32 cellular contexts compared by ENCODE assay signal in the genomic region with DNA sequence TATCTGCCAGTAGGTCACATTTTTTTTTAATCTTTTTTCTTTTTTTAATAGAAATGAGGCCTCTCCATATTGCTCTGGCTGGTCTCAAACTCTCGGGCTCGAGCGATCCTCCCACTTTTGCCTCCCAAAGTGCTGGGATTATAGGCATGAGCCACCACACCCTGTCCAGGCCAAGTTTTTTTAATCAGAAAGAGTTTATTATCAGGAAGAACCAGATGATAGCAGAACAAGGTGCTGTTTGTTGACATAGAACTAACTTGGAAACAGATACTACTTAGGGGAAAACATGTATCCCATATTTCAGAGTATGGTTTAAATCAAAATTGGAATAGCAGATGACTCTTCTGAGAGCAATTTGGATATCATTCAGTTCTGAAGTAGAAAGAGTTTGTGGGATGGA.
"Had no signal": no experiment of that assay in that cellular context is flagged by ENCODE, and none has a peak within 500 bp of the region (broad histone marks: within the 10 kb centered on the region; RNA-seq: fewer than 3 reads in every experiment).

No MANE protein-coding gene starts in this region.

- H3K9me3 Mint-ChIP-seq: activated B cell treated with CpG ODN at 0.5 μM for 24 hours; activated CD4-positive, alpha-beta memory T cell treated with anti-CD3 and anti-CD28 coated beads for 36 hours; activated CD4-positive, alpha-beta T cell treated with anti-CD3 and anti-CD28 coated beads, Interleukin-2, amount 10 ng/mL, durations not matched to agents 24 days and 14 days; activated naive CD4-positive, alpha-beta T cell treated with anti-CD3 and anti-CD28 coated beads for 36 hours; activated naive CD4-positive, alpha-beta T cell treated with anti-CD3 and anti-CD28 coated beads, Interleukin-2, amount 50 U/mL, for 72 hours; activated naive CD8-positive, alpha-beta T cell treated with anti-CD3 and anti-CD28 coated beads, Interleukin-2, amount 10 ng/mL, durations not matched to agents 7 days and 5 days; activated T-helper 1 cell treated with anti-CD3 and anti-CD28 coated beads, Interleukin-12 subunit alpha, Interleukin-12 subunit beta, Interleukin-2, Interleukin-4 antibody, amounts not matched to agents 30 ng/mL and 10 ng/mL and 1 ng/mL, durations not matched to agents 14 hours and 24 hours and 36 hours; activated T-helper 17 cell treated with anti-CD3 and anti-CD28 coated beads, Interleukin-2, amount 50 U/mL, for 72 hours; T-cell had no signal

- H3K27me3 ChIP-seq: adrenal gland, body of pancreas, brain microvascular endothelial cell, breast epithelium had no signal

- H3K27ac Mint-ChIP-seq: activated B cell treated with CpG ODN at 0.5 μM for 24 hours; activated CD4-positive, alpha-beta memory T cell treated with anti-CD3 and anti-CD28 coated beads for 36 hours; activated CD4-positive, alpha-beta T cell treated with anti-CD3 and anti-CD28 coated beads, Interleukin-2, amount 10 ng/mL, durations not matched to agents 24 days and 14 days; activated naive CD4-positive, alpha-beta T cell treated with anti-CD3 and anti-CD28 coated beads for 36 hours; activated naive CD4-positive, alpha-beta T cell treated with anti-CD3 and anti-CD28 coated beads, Interleukin-2, amount 50 U/mL, for 72 hours; activated naive CD8-positive, alpha-beta T cell treated with anti-CD3 and anti-CD28 coated beads, Interleukin-2, amount 10 ng/mL, durations not matched to agents 7 days and 5 days; activated T-helper 1 cell treated with anti-CD3 and anti-CD28 coated beads, Interleukin-12 subunit alpha, Interleukin-12 subunit beta, Interleukin-2, Interleukin-4 antibody, amounts not matched to agents 30 ng/mL and 10 ng/mL and 1 ng/mL, durations not matched to agents 14 hours and 24 hours and 36 hours; activated T-helper 17 cell treated with anti-CD3 and anti-CD28 coated beads, Interleukin-2, amount 50 U/mL, for 72 hours; T-cell; T-helper 17 cell had no signal

- H3K4me3 ChIP-seq: adrenal gland, body of pancreas, breast epithelium had no signal

- ATAC-seq: activated naive CD4-positive, alpha-beta T cell treated with anti-CD3 and anti-CD28 coated beads, Interleukin-2, amount 50 U/mL, for 72 hours; activated T-helper 17 cell treated with anti-CD3 and anti-CD28 coated beads, Interleukin-2, amount 50 U/mL, for 72 hours; body of pancreas; T-cell; T-helper 17 cell had no signal

- H3K27ac ChIP-seq: body of pancreas, brain microvascular endothelial cell, breast epithelium, VCaP had no signal

- H3K4me1 Mint-ChIP-seq: activated B cell treated with CpG ODN at 0.5 μM for 24 hours; activated CD4-positive, alpha-beta T cell treated with anti-CD3 and anti-CD28 coated beads, Interleukin-2, amount 10 ng/mL, durations not matched to agents 24 days and 14 days; activated naive CD8-positive, alpha-beta T cell treated with anti-CD3 and anti-CD28 coated beads, Interleukin-2, amount 10 ng/mL, durations not matched to agents 7 days and 5 days; activated T-helper 17 cell treated with anti-CD3 and anti-CD28 coated beads, Interleukin-2, amount 50 U/mL, for 72 hours; T-cell; T-helper 17 cell had no signal

- FAIRE-seq: astrocyte, TTC549 had no signal

- H3K36me3 ChIP-seq: breast epithelium had no signal

- H3K9me3 ChIP-seq: adrenal gland, body of pancreas, breast epithelium had no signal

- DNase-seq: activated B cell treated with CpG ODN at 0.5 μM for 24 hours; activated CD4-positive, alpha-beta memory T cell treated with anti-CD3 and anti-CD28 coated beads for 36 hours; activated CD4-positive, alpha-beta T cell treated with anti-CD3 and anti-CD28 coated beads for 4 hours; activated CD4-positive, alpha-beta T cell treated with anti-CD3 and anti-CD28 coated beads, Interleukin-2, amount 10 ng/mL, durations not matched to agents 24 days and 14 days; activated CD4-positive, alpha-beta T cell treated with anti-CD3 and anti-CD28 coated beads, Interleukin-2, amount 50 U/mL, for 1 hour; activated CD4-positive, alpha-beta T cell treated with anti-CD3 and anti-CD28 coated beads, Interleukin-2, amount 50 U/mL, for 4 hours; activated CD4-positive, CD25-positive, alpha-beta regulatory T cell treated with anti-CD3 and anti-CD28 coated beads, Interleukin-2, amount 50 U/mL, for 72 hours; activated CD8-positive, alpha-beta memory T cell treated with anti-CD3 and anti-CD28 coated beads, Interleukin-2, amount 50 U/mL, for 4 hours; activated effector memory CD4-positive, alpha-beta T cell treated with anti-CD3 and anti-CD28 coated beads, Interleukin-2, amount 50 U/mL, for 16 hours; activated gamma-delta T cell treated with Interleukin-2 at 50 U/mL for 16 hours; activated naive CD4-positive, alpha-beta T cell; activated naive CD4-positive, alpha-beta T cell treated with anti-CD3 and anti-CD28 coated beads for 36 hours; activated naive CD4-positive, alpha-beta T cell treated with anti-CD3 and anti-CD28 coated beads, Interleukin-2, amount 50 U/mL, for 16 hours; activated naive CD8-positive, alpha-beta T cell treated with anti-CD3 and anti-CD28 coated beads, Interleukin-2, amount 10 ng/mL, durations not matched to agents 7 days and 5 days; activated T-cell treated with anti-CD3 and anti-CD28 coated beads for 4 hours; activated T-cell treated with anti-CD3 and anti-CD28 coated beads, Interleukin-2, amount 50 U/mL, for 1 hour; activated T-cell treated with anti-CD3 and anti-CD28 coated beads, Interleukin-2, amount 50 U/mL, for 48 hours; adrenal gland; amniotic stem cell; aorta; body of pancreas; brain microvascular endothelial cell; central memory CD4-positive, alpha-beta T cell; T-cell; T-helper 17 cell had no signal

- H3K4me3 Mint-ChIP-seq: activated B cell treated with CpG ODN at 0.5 μM for 24 hours; activated CD4-positive, alpha-beta memory T cell treated with anti-CD3 and anti-CD28 coated beads for 36 hours; activated CD4-positive, alpha-beta T cell treated with anti-CD3 and anti-CD28 coated beads, Interleukin-2, amount 10 ng/mL, durations not matched to agents 24 days and 14 days; activated naive CD4-positive, alpha-beta T cell treated with anti-CD3 and anti-CD28 coated beads for 36 hours; activated naive CD8-positive, alpha-beta T cell treated with anti-CD3 and anti-CD28 coated beads, Interleukin-2, amount 10 ng/mL, durations not matched to agents 7 days and 5 days; activated T-helper 1 cell treated with anti-CD3 and anti-CD28 coated beads, Interleukin-12 subunit alpha, Interleukin-12 subunit beta, Interleukin-2, Interleukin-4 antibody, amounts not matched to agents 30 ng/mL and 10 ng/mL and 1 ng/mL, durations not matched to agents 14 hours and 24 hours and 36 hours; activated T-helper 17 cell treated with anti-CD3 and anti-CD28 coated beads, Interleukin-2, amount 50 U/mL, for 72 hours; T-cell; T-helper 17 cell had no signal

- H3K27me3 Mint-ChIP-seq: activated B cell treated with CpG ODN at 0.5 μM for 24 hours; activated CD4-positive, alpha-beta memory T cell treated with anti-CD3 and anti-CD28 coated beads for 36 hours; activated CD4-positive, alpha-beta T cell treated with anti-CD3 and anti-CD28 coated beads, Interleukin-2, amount 10 ng/mL, durations not matched to agents 24 days and 14 days; activated naive CD8-positive, alpha-beta T cell treated with anti-CD3 and anti-CD28 coated beads, Interleukin-2, amount 10 ng/mL, durations not matched to agents 7 days and 5 days; activated T-helper 17 cell treated with anti-CD3 and anti-CD28 coated beads, Interleukin-2, amount 50 U/mL, for 72 hours; T-cell; T-helper 17 cell had no signal

- H3K4me1 ChIP-seq: body of pancreas, breast epithelium had no signal
